20 cellular contexts compared by ENCODE assay signal in the genomic region with DNA sequence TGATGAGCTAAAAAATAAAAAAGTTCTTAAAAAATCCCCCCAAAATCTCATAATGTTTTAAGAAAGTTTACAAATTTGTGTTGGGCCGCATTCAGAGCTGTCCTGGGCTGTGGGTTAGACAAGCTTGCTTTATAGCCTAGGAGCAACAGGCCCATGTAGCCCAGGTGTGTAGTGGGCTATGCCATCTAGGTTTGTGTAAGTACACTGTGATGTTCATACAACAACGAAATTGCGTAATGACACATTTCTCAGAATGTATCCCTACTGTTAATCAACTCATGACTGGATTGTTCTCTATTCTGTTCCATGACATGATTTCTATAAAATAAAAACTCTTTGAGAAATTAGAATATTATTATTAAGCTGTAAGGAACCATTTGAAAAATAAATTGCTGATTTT. TPM values are rescaled to one million over a fixed set of nuclear protein-coding genes. Genes with fewer than 3 reads are reported as not detected.
"Had no signal": no experiment of that assay in that cellular context is flagged by ENCODE, and none has a peak within 500 bp of the region (broad histone marks: within the 10 kb centered on the region; RNA-seq: fewer than 3 reads in every experiment).

No MANE protein-coding gene starts in this region.

- DNase-seq: KBM-7, NCI-H1092 treated with DMSO at 0.1 percent for 48 hours, NCI-H1436, NCI-H187, NCI-H2029, NCI-H2081 treated with DMSO at 0.1 percent for 48 hours, NCI-H2171, NCI-H226, NCI-H446, NCI-H510A, NCI-H524 treated with DMSO at 0.1 percent for 48 hours, NCI-H69, NCI-H774, Right ventricle myocardium superior, RPMI8226, SIG-M5 had no signal

- H3K27me3 ChIP-seq: SJSA1 had no signal

- H3K4me3 ChIP-seq: SJSA1, SK-N-MC had no signal

- H3K4me1 ChIP-seq: SJSA1 had no signal

- FAIRE-seq: RCC 7860 had no signal

- H3K9me3 Mint-ChIP-seq: IgD-negative memory B cell had no signal

- H3K27ac Mint-ChIP-seq: IgD-negative memory B cell had no signal

- H3K9me3 ChIP-seq: SJSA1 had no signal

- H3K27me3 Mint-ChIP-seq: IgD-negative memory B cell had no signal

- H3K27ac ChIP-seq: SJSA1, SK-N-MC had no signal

- H3K36me3 Mint-ChIP-seq: IgD-negative memory B cell had no signal

RNA-seq across cellular contexts. Expression of a gene that starts 44.0 kb away (rescaled TPM):
- total RNA-seq: SJSA1 had no signal
- polyA plus RNA-seq: IgD-negative memory B cell had no signal
